In genomic region chr12:122367632-122368031, GRCh38 we compare ENCODE assay signal across 7 cellular contexts. TPM values are rescaled to one million over a fixed set of nuclear protein-coding genes. Genes with fewer than 3 reads are reported as not detected.
DNase-seq lines count a peak whose midpoint lies in the region; ATAC-seq and TF ChIP-seq lines count a peak whose summit lies in the region.
"Not testable (repeated sequence)": the region's sequence is repeated elsewhere in the genome, so short reads cannot be mapped to it uniquely, and the experiment has no call there.

No MANE protein-coding gene starts in this region.

- intact Hi-C loops in MCF 10A (cut with micrococcal nuclease), result not testable (repeated sequence)

- TF ChIP-seq POLR2A in gastroesophageal sphincter (IDR thresholded peaks at IDR 0.05), result not testable (repeated sequence)

- not testable (repeated sequence) for H3K9me3 ChIP-seq in HEK293 (ENCODE audit: control insufficient read depth, insufficient read depth, low read depth, low read length); T-helper 17 cell (ENCODE audit: control insufficient read depth, low read length, poor library complexity, severe bottlenecking); gastroesophageal sphincter; mesodermal cell (ENCODE audit: control insufficient read depth, low read length); stomach smooth muscle (ENCODE audit: control insufficient read depth in 2 of 2, low read length in 2 of 2)

- CTCF ChIA-PET in HEK293 (lab: Yijun Ruan, JAX), result interaction anchor here (2.0 to 2.6 kb wide), 3 partner anchors 11 to 32 kb away, joined by 6 to 13 read pairs (median 8); no protein-coding TSS in a partner anchor
- CTCF ChIA-PET in MCF 10A (lab: Yijun Ruan, JAX), result interaction anchor here (0.6 to 1.9 kb wide), 2 partner anchors 12 to 385 kb away, joined by 3 to 8 read pairs; partner anchors contain the start of gene DENR

- H3K27ac Mint-ChIP-seq in T-helper 17 cell (peak overlapping the region; percentile 53), MCF 10A (ENCODE audit: low read depth, unreplicated experiment) (peak overlapping the region; percentile 95)

- H3K9ac ChIP-seq in rectal smooth muscle tissue (ENCODE audit: low read length); stomach smooth muscle (ENCODE audit: low read length in 2 of 2): not testable (repeated sequence)

- TF ChIP-seq EP300 in gastroesophageal sphincter (IDR thresholded peaks at IDR 0.05), result not testable (repeated sequence)

- not testable (repeated sequence) for H3K4me3 ChIP-seq in HEK293 (ENCODE audit: low read depth, low read length); gastroesophageal sphincter; mesodermal cell (ENCODE audit: extremely low read depth, insufficient read depth, low read length, poor library complexity, severe bottlenecking); rectal smooth muscle tissue (ENCODE audit: low read length); stomach smooth muscle (ENCODE audit: low read length in 2 of 2)

- H3K27ac ChIP-seq in HEK293 (ENCODE audit: extremely low read depth, low read depth, low read length), result peak overlapping the region; percentile 62
- peak overlapping the region; percentile 13 to 90 (median 84) for H3K27ac ChIP-seq in gastroesophageal sphincter
- H3K27ac ChIP-seq in mesodermal cell (ENCODE audit: low read depth, low read length, severe bottlenecking), result peak overlapping the region; percentile 97
- H3K27ac ChIP-seq in rectal smooth muscle tissue (ENCODE audit: low read depth, low read length), result peak overlapping the region; percentile 85
- peak overlapping the region; percentile 24 for H3K27ac ChIP-seq in stomach smooth muscle (ENCODE audit: low read length)

- not testable (repeated sequence) for H3K4me3 Mint-ChIP-seq in T-helper 17 cell; MCF 10A (ENCODE audit: unreplicated experiment)

- H3K36me3 ChIP-seq in HEK293 (ENCODE audit: control insufficient read depth in 2 of 2, insufficient read depth in 1 of 2, low read length in 2 of 2); rectal smooth muscle tissue (ENCODE audit: control insufficient read depth, insufficient read depth, low read length): not testable (repeated sequence)
- H3K36me3 ChIP-seq in gastroesophageal sphincter, result peaks cover 0 to 25% of the 10 kb centered on the region in 2 donors
- H3K36me3 ChIP-seq in mesodermal cell (ENCODE audit: control insufficient read depth, insufficient read depth, low read length), result peaks cover 35% of the 10 kb centered on the region
- H3K36me3 ChIP-seq in stomach smooth muscle (ENCODE audit: control insufficient read depth in 2 of 2, insufficient read depth in 2 of 2, low read length in 2 of 2), result peaks cover 10 to 11% of the 10 kb centered on the region in 2 donors

- peaks cover 17% of the 10 kb centered on the region for H3K4me1 ChIP-seq in HEK293 (ENCODE audit: control insufficient read depth, insufficient read depth, low read length)
- peaks cover 3 to 75% (median 16%) of the 10 kb centered on the region in 3 donors for H3K4me1 ChIP-seq in gastroesophageal sphincter
- H3K4me1 ChIP-seq in mesodermal cell (ENCODE audit: control insufficient read depth, insufficient read depth, low read length, poor library complexity, severe bottlenecking), result not testable (repeated sequence)
- H3K4me1 ChIP-seq in rectal smooth muscle tissue (ENCODE audit: control insufficient read depth, insufficient read depth, low read length), result peaks cover 29% of the 10 kb centered on the region
- peaks cover 13% of the 10 kb centered on the region for H3K4me1 ChIP-seq in stomach smooth muscle (ENCODE audit: control insufficient read depth, insufficient read depth, low read length)

- not testable (repeated sequence) for DNase-seq in T-helper 17 cell; MCF 10A (ENCODE audit: unreplicated experiment)

- not testable (repeated sequence) for H3K9me3 Mint-ChIP-seq in MCF 10A (ENCODE audit: unreplicated experiment)

- TF ChIP-seq CTCF in HEK293 (tag by site-specific recombination; IDR thresholded peaks at IDR 0.05); MCF 10A (IDR thresholded peaks at IDR 0.05; ENCODE audit: unreplicated experiment); gastroesophageal sphincter (IDR thresholded peaks at IDR 0.05): not testable (repeated sequence)

- H3K36me3 Mint-ChIP-seq in T-helper 17 cell (ENCODE audit: low read depth), result not testable (repeated sequence)
- peaks cover 43% of the 10 kb centered on the region for H3K36me3 Mint-ChIP-seq in MCF 10A (ENCODE audit: insufficient read depth, unreplicated experiment)

- ATAC-seq in T-helper 17 cell, gastroesophageal sphincter: not testable (repeated sequence)

- not testable (repeated sequence) for H3K27me3 ChIP-seq in gastroesophageal sphincter; rectal smooth muscle tissue (ENCODE audit: control insufficient read depth, insufficient read depth, low read length); stomach smooth muscle (ENCODE audit: control insufficient read depth in 1 of 2, insufficient read depth in 2 of 2, low read length in 2 of 2)

- not testable (repeated sequence) for BruUV-seq in MCF 10A (replicated peaks; lab: Mats Ljungman, UMichigan)

- POLR2A ChIA-PET in HEK293 (lab: Yijun Ruan, JAX), result not testable (repeated sequence)
- POLR2A ChIA-PET in MCF 10A (lab: Yijun Ruan, JAX), result interaction anchor here (0.7 to 3.2 kb wide), 6 partner anchors 8 to 159 kb away, joined by 3 to 21 read pairs (median 3); partner anchors contain the start of genes KNTC1 and RSRC2

- not testable (repeated sequence) for H3K27me3 Mint-ChIP-seq in T-helper 17 cell; MCF 10A (ENCODE audit: insufficient read depth, unreplicated experiment)

- H3K4me1 Mint-ChIP-seq in T-helper 17 cell, result peaks cover 14% of the 10 kb centered on the region
- H3K4me1 Mint-ChIP-seq in MCF 10A (ENCODE audit: insufficient read depth, unreplicated experiment), result peaks cover 24% of the 10 kb centered on the region

TF ChIP-seq in HEK293, 187 proteins besides CTCF, POLR2A, EP300 and RAD21:
- TF ChIP-seq ZNF580 (tag by site-specific recombination; IDR thresholded peaks at IDR 0.05) (0 out of 2 replicates have a peak, but pooled peaks have one; percentile 59), ZNF121 (tag by site-specific recombination; IDR thresholded peaks at IDR 0.05) (peak; percentile 100)
TF ChIP-seq in HEK293: peak in this region for 2; not testable (repeated sequence) for 185.

RNA-seq across cellular contexts. Expression of gene CLIP1, which starts 54.8 kb away (rescaled TPM):
- total RNA-seq in T-helper 17 cell (10 to 100 TPM; 72.4 to 81.1 TPM), MCF 10A (2022) (92.6 and 115 TPM in 2 replicates), gastroesophageal sphincter (100 to 1,000 TPM; 186 to 272 (median 208) TPM)
- polyA plus RNA-seq in mesodermal cell (2013, experiment 1 of 2), result 30.2 TPM
- polyA plus RNA-seq in mesodermal cell (2013, experiment 2 of 2), result 30.7 TPM

Comparison
In these comparisons a context has a peak if more than half of its experiments do, and no peak if none do; other contexts are left out.
1. H3K27ac ChIP-seq: peak in every context shown above with its lines; median percentile 97 in mesodermal cell; 85 in rectal smooth muscle tissue; 84 in gastroesophageal sphincter; 62 in HEK293; 24 in stomach smooth muscle.